In genomic region chr2:196537311-196537710, GRCh38 we compare ENCODE assay signal across 17 cellular contexts.
"Had no signal": no experiment of that assay in that cellular context is flagged by ENCODE, and none has a peak within 500 bp of the region (broad histone marks: within the 10 kb centered on the region; RNA-seq: fewer than 3 reads in every experiment).

No MANE protein-coding gene starts in this region.

- H3K9me3 Mint-ChIP-seq: nephron had no signal

- H3K4me3 Mint-ChIP-seq: naive B cell, nephron had no signal

- H3K4me1 Mint-ChIP-seq: naive B cell had no signal

- H3K27ac ChIP-seq: coronary artery, lower lobe of right lung, parathyroid adenoma, prostate gland, stomach, thoracic aorta, transverse colon had no signal

- H3K36me3 Mint-ChIP-seq: naive B cell had no signal

- H3K36me3 ChIP-seq: lower lobe of right lung, prostate gland, stomach, thoracic aorta, transverse colon had no signal

- H3K27ac Mint-ChIP-seq: naive B cell, nephron had no signal

- ATAC-seq: left lobe of liver, lower lobe of right lung, sciatic nerve had no signal

- H3K27me3 ChIP-seq: stomach, transverse colon had no signal

- DNase-seq: cerebellar nuclear complex; effector CD8-positive, alpha-beta T cell; islet precursor cell; lower lobe of right lung; mesenchymal stem cell; naive B cell; stimulated activated naive CD4-positive, alpha-beta T cell; stomach; substantia nigra; transverse colon had no signal

- H3K9me3 ChIP-seq: lower lobe of right lung, prostate gland, stomach, thoracic aorta, transverse colon had no signal

- H3K4me3 ChIP-seq: coronary artery, lower lobe of right lung, prostate gland, stomach, thoracic aorta, transverse colon had no signal

- H3K4me1 ChIP-seq: lower lobe of right lung, parathyroid adenoma, prostate gland, stomach, transverse colon had no signal
